1 cellular context compared by ENCODE assay signal in genomic region chr6:41591122-41591521, GRCh38.
TF ChIP-seq lines count a peak whose summit lies in the region.

No MANE protein-coding gene starts in this region.

TF ChIP-seq in HepG2, 621 proteins besides CTCF, POLR2A, EP300 and RAD21 (continued from another document and continues in another):
- TF ChIP-seq ZNF563 (CRISPR knock-in tag; IDR thresholded peaks at IDR 0.05): no peak
- TF ChIP-seq NFATC3 (CRISPR knock-in tag; IDR thresholded peaks at IDR 0.05): no peak
- TF ChIP-seq AHR (CRISPR knock-in tag; IDR thresholded peaks at IDR 0.05): no peak
- no peak for TF ChIP-seq HMG20B (CRISPR knock-in tag; conservative IDR thresholded peaks at IDR 0.05)
- TF ChIP-seq, protein P1, sequence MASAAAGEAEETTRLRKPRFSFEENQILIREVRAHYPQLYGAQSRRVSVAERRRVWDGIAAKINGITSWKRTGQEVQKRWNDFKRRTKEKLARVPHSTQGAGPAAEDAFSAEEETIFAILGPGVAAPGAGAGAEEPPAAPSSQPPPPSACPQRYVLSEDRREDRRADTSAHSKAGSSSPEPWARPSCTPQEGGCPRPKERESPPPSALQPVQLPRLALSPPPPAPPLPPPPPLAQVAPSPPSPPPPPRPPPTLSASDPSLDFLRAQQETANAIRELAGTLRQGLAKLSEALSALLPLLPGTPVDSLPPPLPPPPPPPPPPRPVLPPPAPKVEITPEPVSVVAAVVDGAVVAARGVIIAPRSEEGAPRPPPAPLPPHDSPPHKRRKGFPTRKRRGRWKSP (CRISPR knock-in tag; IDR thresholded peaks at IDR 0.05): no peak
- no peak for TF ChIP-seq MED13 (CRISPR knock-in tag; IDR thresholded peaks at IDR 0.05)
- TF ChIP-seq GZF1 (CRISPR knock-in tag; IDR thresholded peaks at IDR 0.05): 0 out of 2 replicates have a peak, but pooled peaks have one; percentile 7
- TF ChIP-seq, protein P2, sequence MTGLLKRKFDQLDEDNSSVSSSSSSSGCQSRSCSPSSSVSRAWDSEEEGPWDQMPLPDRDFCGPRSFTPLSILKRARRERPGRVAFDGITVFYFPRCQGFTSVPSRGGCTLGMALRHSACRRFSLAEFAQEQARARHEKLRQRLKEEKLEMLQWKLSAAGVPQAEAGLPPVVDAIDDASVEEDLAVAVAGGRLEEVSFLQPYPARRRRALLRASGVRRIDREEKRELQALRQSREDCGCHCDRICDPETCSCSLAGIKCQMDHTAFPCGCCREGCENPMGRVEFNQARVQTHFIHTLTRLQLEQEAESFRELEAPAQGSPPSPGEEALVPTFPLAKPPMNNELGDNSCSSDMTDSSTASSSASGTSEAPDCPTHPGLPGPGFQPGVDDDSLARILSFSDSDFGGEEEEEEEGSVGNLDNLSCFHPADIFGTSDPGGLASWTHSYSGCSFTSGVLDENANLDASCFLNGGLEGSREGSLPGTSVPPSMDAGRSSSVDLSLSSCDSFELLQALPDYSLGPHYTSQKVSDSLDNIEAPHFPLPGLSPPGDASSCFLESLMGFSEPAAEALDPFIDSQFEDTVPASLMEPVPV (CRISPR knock-in tag; IDR thresholded peaks at IDR 0.05): no peak
- TF ChIP-seq ZNF616 (CRISPR knock-in tag; IDR thresholded peaks at IDR 0.05; ENCODE audit: low read depth): no peak
- no peak for TF ChIP-seq GTF3A (CRISPR knock-in tag; conservative IDR thresholded peaks at IDR 0.05)
- TF ChIP-seq REPIN1 (CRISPR knock-in tag; IDR thresholded peaks at IDR 0.05; ENCODE audit: borderline replicate concordance, low read depth): no peak
- no peak for TF ChIP-seq ZBTB39 (CRISPR knock-in tag; IDR thresholded peaks at IDR 0.05)
- no peak for TF ChIP-seq ATM (IDR thresholded peaks at IDR 0.05; ENCODE audit: borderline replicate concordance)
- TF ChIP-seq ZNF710 (CRISPR knock-in tag; IDR thresholded peaks at IDR 0.05; ENCODE audit: borderline replicate concordance): no peak
- TF ChIP-seq RBM22 (optimal IDR thresholded peaks at IDR 0.05; ENCODE audit: low read length): peak; percentile 40
- no peak for TF ChIP-seq ZBTB21 (CRISPR knock-in tag; IDR thresholded peaks at IDR 0.05)
- no peak for TF ChIP-seq SATB2 (CRISPR knock-in tag; IDR thresholded peaks at IDR 0.05)
- TF ChIP-seq HINFP (CRISPR knock-in tag; IDR thresholded peaks at IDR 0.05; ENCODE audit: low read depth): no peak
- TF ChIP-seq ZNF343 (CRISPR knock-in tag; IDR thresholded peaks at IDR 0.05): no peak
- no peak for TF ChIP-seq SRY (CRISPR knock-in tag; IDR thresholded peaks at IDR 0.05)
- TF ChIP-seq SRSF1 (optimal IDR thresholded peaks at IDR 0.05; ENCODE audit: low read depth, low read length): no peak
- TF ChIP-seq ZNF883 (CRISPR knock-in tag; IDR thresholded peaks at IDR 0.05; ENCODE audit: not compliant biosample characterization): peak; percentile 9
- no peak for TF ChIP-seq TEF (CRISPR knock-in tag; IDR thresholded peaks at IDR 0.05)
- no peak for TF ChIP-seq ZNF724P (CRISPR knock-in tag; IDR thresholded peaks at IDR 0.05; ENCODE audit: borderline replicate concordance)
- no peak for TF ChIP-seq LRRFIP1 (CRISPR knock-in tag; conservative IDR thresholded peaks at IDR 0.05)
- TF ChIP-seq MLLT10 (CRISPR knock-in tag; IDR thresholded peaks at IDR 0.05): no peak
- TF ChIP-seq ARNT2 (CRISPR knock-in tag; IDR thresholded peaks at IDR 0.05; ENCODE audit: low read depth): no peak
- no peak for TF ChIP-seq BRCA1 (CRISPR knock-in tag; IDR thresholded peaks at IDR 0.05)
- TF ChIP-seq TCF7 (IDR thresholded peaks at IDR 0.05; ENCODE audit: low read depth): no peak
- no peak for TF ChIP-seq ZNF839 (CRISPR knock-in tag; IDR thresholded peaks at IDR 0.05; ENCODE audit: borderline replicate concordance)
- TF ChIP-seq MXD3 (CRISPR knock-in tag; IDR thresholded peaks at IDR 0.05): no peak
- 0 out of 2 replicates have a peak, but pooled peaks have one; percentile 42 for TF ChIP-seq SAFB2 (CRISPR knock-in tag; IDR thresholded peaks at IDR 0.05; ENCODE audit: borderline replicate concordance, low read depth)
- TF ChIP-seq ZNF687 (CRISPR knock-in tag; IDR thresholded peaks at IDR 0.05): peak; percentile 17; the same call in 1 of the 2 replicates
- TF ChIP-seq ZNF235 (CRISPR knock-in tag; IDR thresholded peaks at IDR 0.05; ENCODE audit: borderline replicate concordance): no peak
- peak; percentile 59; the same call in 1 of the 2 replicates for TF ChIP-seq ZNF772 (CRISPR knock-in tag; IDR thresholded peaks at IDR 0.05)
- no peak for TF ChIP-seq ZNF451 (CRISPR knock-in tag; IDR thresholded peaks at IDR 0.05)
- no peak for TF ChIP-seq MEF2D (CRISPR knock-in tag; IDR thresholded peaks at IDR 0.05)
- TF ChIP-seq THRA (CRISPR knock-in tag; IDR thresholded peaks at IDR 0.05; ENCODE audit: borderline replicate concordance): no peak
- no peak for TF ChIP-seq ZNF446 (CRISPR knock-in tag; IDR thresholded peaks at IDR 0.05)
- TF ChIP-seq RBM39 (IDR thresholded peaks at IDR 0.05; ENCODE audit: low read depth, low read length, poor library complexity, severe bottlenecking): peak; percentile 40
- no peak for TF ChIP-seq ZNF501 (CRISPR knock-in tag; IDR thresholded peaks at IDR 0.05)
- no peak for TF ChIP-seq HDAC2 (CRISPR knock-in tag; IDR thresholded peaks at IDR 0.05)
- no peak for TF ChIP-seq CEBPB (IDR thresholded peaks at IDR 0.05; ENCODE audit: borderline replicate concordance, low read depth, low read length)
- peak; percentile 29; the same call in 1 of the 2 replicates for TF ChIP-seq ZFX (CRISPR knock-in tag; IDR thresholded peaks at IDR 0.05; ENCODE audit: low read depth)
- TF ChIP-seq ZKSCAN1 (IDR thresholded peaks at IDR 0.05; ENCODE audit: low read length): no peak
- TF ChIP-seq ZNF121 (CRISPR knock-in tag; IDR thresholded peaks at IDR 0.05): 0 out of 2 replicates have a peak, but pooled peaks have one; percentile 24
- TF ChIP-seq NR3C1 (CRISPR knock-in tag; IDR thresholded peaks at IDR 0.05): no peak
- TF ChIP-seq ZFP41 (CRISPR knock-in tag; IDR thresholded peaks at IDR 0.05; ENCODE audit: borderline replicate concordance): no peak
- TF ChIP-seq JUNB (CRISPR knock-in tag; IDR thresholded peaks at IDR 0.05; ENCODE audit: borderline replicate concordance): no peak
- no peak for TF ChIP-seq PTBP1 (IDR thresholded peaks at IDR 0.05; ENCODE audit: low read depth, low read length, poor library complexity, severe bottlenecking)
- TF ChIP-seq NFE2L1 (CRISPR knock-in tag; IDR thresholded peaks at IDR 0.05; ENCODE audit: borderline replicate concordance): no peak
- no peak for TF ChIP-seq MAZ (IDR thresholded peaks at IDR 0.05; ENCODE audit: borderline replicate concordance, low read depth, low read length)
- peak; percentile 14; the same call in 1 of the 2 replicates for TF ChIP-seq MAZ (CRISPR knock-in tag; IDR thresholded peaks at IDR 0.05; ENCODE audit: low read depth)
